ENCODE assay signal across 8 cellular contexts in genomic region chr17:67245694-67246397, GRCh38. TPM values are rescaled to one million over a fixed set of nuclear protein-coding genes. Genes with fewer than 3 reads are reported as not detected.
DNase-seq lines count a peak whose midpoint lies in the region; ATAC-seq and TF ChIP-seq lines count a peak whose summit lies in the region.

No MANE protein-coding gene starts in this region.

- H3K36me3 ChIP-seq in BE2C (peaks cover 17% of the 10 kb centered on the region), HUES64 (ENCODE audit: insufficient read depth, low read length) (peaks cover 15% of the 10 kb centered on the region)

- intact Hi-C loops in dorsolateral prefrontal cortex (cut with DNase I): loop anchor here (10.0 kb wide), 1 partner anchor 119 kb away; the partner anchor contains the start of gene PSMD12 (in 2 of the 2)

- H3K27me3 Mint-ChIP-seq in stimulated activated naive CD8-positive, alpha-beta T cell treated with anti-CD3 and anti-CD28 coated beads, Interleukin-15, amount 100 ng/mL, for 72 hours: peaks cover 18% of the 10 kb centered on the region

- H3K4me1 ChIP-seq in BE2C: no peaks in the 10 kb centered on the region; the same call in 1 of the 2 replicates
- H3K4me1 ChIP-seq in HUES64 (ENCODE audit: insufficient read depth, low read length): peaks cover 7% of the 10 kb centered on the region; the same call in 1 of the 2 replicates

- H3K4me3 ChIP-seq in BE2C (ENCODE audit: low read depth, low read length) (peak overlapping the region; percentile 81), HUES64 (ENCODE audit: low read length) (peak overlapping the region; percentile 98), dorsolateral prefrontal cortex (peak overlapping the region; percentile 63 to 100 (median 96))

- H3K9ac ChIP-seq in HUES64 (ENCODE audit: low read depth, low read length): peak overlapping the region; percentile 94

- DNase-seq in BE2C: peak; percentile 67
- peak; percentile 30 to 41 for DNase-seq in activated CD4-positive, alpha-beta T cell treated with anti-CD3 and anti-CD28 coated beads for 4 hours
- DNase-seq in dorsolateral prefrontal cortex: peak in 4 of 10 donors; percentile 5 to 57 (median 35)
- DNase-seq in lung microvascular endothelial cell (ENCODE audit: low read depth in 2 of 2): peak; percentile 27 to 30
- DNase-seq in stimulated activated naive CD8-positive, alpha-beta T cell treated with anti-CD3 and anti-CD28 coated beads, Interleukin-15, amount 100 ng/mL, for 72 hours: peak; percentile 48 to 51
- no peak for DNase-seq in globus pallidus (ENCODE audit: low spot score)
- DNase-seq in GDM1 (lab: John Stamatoyannopoulos, UW): no peak

- no peaks in the 10 kb centered on the region for H3K9me3 ChIP-seq in BE2C
- H3K9me3 ChIP-seq in HUES64 (ENCODE audit: insufficient read depth, low read depth, low read length): no peaks in the 10 kb centered on the region

- peak overlapping the region; percentile 86 to 89 for H3K4me3 Mint-ChIP-seq in stimulated activated naive CD8-positive, alpha-beta T cell treated with anti-CD3 and anti-CD28 coated beads, Interleukin-15, amount 100 ng/mL, for 72 hours

- no peaks in the 10 kb centered on the region for H3K9me3 Mint-ChIP-seq in stimulated activated naive CD8-positive, alpha-beta T cell treated with anti-CD3 and anti-CD28 coated beads, Interleukin-15, amount 100 ng/mL, for 72 hours

- ATAC-seq in stimulated activated naive CD8-positive, alpha-beta T cell treated with anti-CD3 and anti-CD28 coated beads, Interleukin-15, amount 100 ng/mL, for 72 hours: peak; percentile 65

- under 1% methylated on average over 75 of the region's 75 CpGs for WGBS in HUES64

- H3K27me3 ChIP-seq in BE2C (no peaks in the 10 kb centered on the region), HUES64 (ENCODE audit: insufficient read depth, low read length) (no peaks in the 10 kb centered on the region), dorsolateral prefrontal cortex (no peaks in the 10 kb centered on the region)

- H3K4me1 Mint-ChIP-seq in stimulated activated naive CD8-positive, alpha-beta T cell treated with anti-CD3 and anti-CD28 coated beads, Interleukin-15, amount 100 ng/mL, for 72 hours: peaks cover 41% of the 10 kb centered on the region

- H3K27ac Mint-ChIP-seq in stimulated activated naive CD8-positive, alpha-beta T cell treated with anti-CD3 and anti-CD28 coated beads, Interleukin-15, amount 100 ng/mL, for 72 hours: peak overlapping the region; percentile 85 to 86

- no peak for TF ChIP-seq CTCF in BE2C (IDR thresholded peaks at IDR 0.05; ENCODE audit: low read depth, low read length)
- no peak for TF ChIP-seq CTCF in dorsolateral prefrontal cortex (IDR thresholded peaks at IDR 0.05 in 54 of 56, conservative IDR thresholded peaks at IDR 0.05 in 2 of 56; ENCODE audit: low read depth in 1 of 56, partially characterized antibody in 56 of 56)

- H3K27ac ChIP-seq in HUES64 (ENCODE audit: low read depth, low read length) (peak overlapping the region; percentile 96), dorsolateral prefrontal cortex (peak overlapping the region in 50 of 59 donors; percentile 5 to 93 (median 77))

RNA-seq across cellular contexts. Expression of gene HELZ, which starts 0.8 kb away (rescaled TPM):
- 5.9 TPM for polyA plus RNA-seq in BE2C (2012; ENCODE audit: insufficient read depth, insufficient read length, low read depth)
- polyA plus RNA-seq in HUES64 (2013, experiment 1 of 2): 9.6 TPM
- 10.3 TPM for polyA plus RNA-seq in HUES64 (2013, experiment 2 of 2)
- total RNA-seq in dorsolateral prefrontal cortex (10 to 100 TPM; 48.6 to 93.2 (median 71.0) TPM), lung microvascular endothelial cell (17.7 and 32.1 TPM in 2 replicates)

Comparison
In these comparisons a context has a peak if more than half of its experiments do, and no peak if none do; other contexts are left out.
1. DNase-seq: peak in BE2C (single experiment), activated CD4-positive, alpha-beta T cell treated with anti-CD3 and anti-CD28 coated beads for 4 hours (2 of 2), lung microvascular endothelial cell (2 of 2) and stimulated activated naive CD8-positive, alpha-beta T cell treated with anti-CD3 and anti-CD28 coated beads, Interleukin-15, amount 100 ng/mL, for 72 hours (2 of 2); none in globus pallidus (single experiment) and GDM1 (single experiment).
2. Peak in every context shown above with its lines, with median percentiles within 50 percentile points of each other: H3K4me3 ChIP-seq.